Comparison of ENCODE assay signal across 16 cellular contexts in genomic region chr10:70175516-70175915, GRCh38. TPM values are rescaled to one million over a fixed set of nuclear protein-coding genes. Genes with fewer than 3 reads are reported as not detected.
DNase-seq lines count a peak whose midpoint lies in the region; ATAC-seq and TF ChIP-seq lines count a peak whose summit lies in the region.
"Had no signal": no experiment of that assay in that cellular context is flagged by ENCODE, and none has a peak within 500 bp of the region (broad histone marks: within the 10 kb centered on the region; RNA-seq: fewer than 3 reads in every experiment).

No MANE protein-coding gene starts in this region.

- H3K4me1 Mint-ChIP-seq in activated CD8-positive, alpha-beta T cell treated with anti-CD3 and anti-CD28 coated beads, Interleukin-2, amount 10 ng/mL, durations not matched to agents 7 days and 5 days (ENCODE audit: low read depth) = peaks cover 34% of the 10 kb centered on the region
- H3K4me1 Mint-ChIP-seq in activated CD8-positive, alpha-beta T cell treated with anti-CD3 and anti-CD28 coated beads for 36 hours (ENCODE audit: low read depth) = peaks cover 26% of the 10 kb centered on the region
- H3K4me1 Mint-ChIP-seq in T-cell = peaks cover 20 to 28% (median 26%) of the 10 kb centered on the region in 3 donors
- peaks cover 12% of the 10 kb centered on the region for H3K4me1 Mint-ChIP-seq in neural crest cell

- no peak for ATAC-seq in activated CD8-positive, alpha-beta T cell treated with anti-CD3 and anti-CD28 coated beads, Interleukin-2, amount 10 ng/mL, durations not matched to agents 7 days and 5 days
- ATAC-seq in activated CD8-positive, alpha-beta T cell treated with anti-CD3 and anti-CD28 coated beads for 36 hours = no peak
- no peak for ATAC-seq in T-cell (replicated peaks in 1 of 4)
- ATAC-seq in left lobe of liver = no peak

- peaks cover 8% of the 10 kb centered on the region for H3K27me3 Mint-ChIP-seq in activated CD8-positive, alpha-beta T cell treated with anti-CD3 and anti-CD28 coated beads, Interleukin-2, amount 10 ng/mL, durations not matched to agents 7 days and 5 days (ENCODE audit: low read depth)
- H3K27me3 Mint-ChIP-seq in activated CD8-positive, alpha-beta T cell treated with anti-CD3 and anti-CD28 coated beads for 36 hours = no peaks in the 10 kb centered on the region
- H3K27me3 Mint-ChIP-seq in T-cell (peaks cover 0 to 9% of the 10 kb centered on the region in 2 donors), neural crest cell (ENCODE audit: low read depth) (peaks cover 6% of the 10 kb centered on the region)

- TF ChIP-seq EP300 in esophagus muscularis mucosa (IDR thresholded peaks at IDR 0.05) = no peak

- H3K27me3 ChIP-seq in esophagus muscularis mucosa = peaks cover 0 to 10% (median 0%) of the 10 kb centered on the region in 4 donors
- H3K27me3 ChIP-seq: BLaER1 treated with 17β-estradiol and CSF1 and Interleukin-3, amounts not matched to agents 10 nM and 100 nM had no signal

- TF ChIP-seq POLR2A in esophagus muscularis mucosa (IDR thresholded peaks at IDR 0.05; ENCODE audit: low read depth) = no peak

- CTCF ChIA-PET in activated CD8-positive, alpha-beta T cell treated with anti-CD3 and anti-CD28 coated beads, Interleukin-2, amount 10 ng/mL, durations not matched to agents 7 days and 5 days (lab: Charles Lee) = interaction anchor here (0.6 to 3.2 kb wide), 2 partner anchors 22 to 29 kb away, joined by 3 to 22 read pairs; partner anchors contain the start of gene TYSND1
- CTCF ChIA-PET in activated CD8-positive, alpha-beta T cell treated with anti-CD3 and anti-CD28 coated beads for 36 hours (lab: Charles Lee) = interaction anchor here (0.6 to 1.6 kb wide), 4 partner anchors 29 to 204 kb away, joined by 3 to 8 read pairs (median 3); partner anchors contain the start of gene TYSND1
- CTCF ChIA-PET in T-cell (lab: Charles Lee) = interaction anchor here in 1 of 2 donors (0.7 to 1.7 kb wide), 2 partner anchors 29 to 50 kb away, joined by 3 to 9 read pairs; partner anchors contain the start of gene TYSND1

- DNase-seq in activated CD8-positive, alpha-beta T cell treated with anti-CD3 and anti-CD28 coated beads, Interleukin-2, amount 10 ng/mL, durations not matched to agents 7 days and 5 days = no peak
- DNase-seq in activated CD8-positive, alpha-beta T cell treated with anti-CD3 and anti-CD28 coated beads for 36 hours = no peak
- DNase-seq in T-cell (no peak), neural crest cell (ENCODE audit: low read depth, low spot score) (no peak), ACHN (no peak), esophagus muscularis mucosa (ENCODE audit: extremely low spot score) (no peak), left lobe of liver (ENCODE audit: low spot score) (no peak)
- DNase-seq: Calu3; CD4-positive, CD25-positive, alpha-beta regulatory T cell; DMS 273 treated with DMSO at 0.1 percent for 48 hours; DMS79; GDM1 had no signal

- peaks cover 0 to 8% (median 2%) of the 10 kb centered on the region in 4 donors for H3K9me3 ChIP-seq in esophagus muscularis mucosa
- H3K9me3 ChIP-seq: HAP-1 had no signal

- intact Hi-C loops in activated CD8-positive, alpha-beta T cell treated with anti-CD3 and anti-CD28 coated beads for 36 hours (cut with micrococcal nuclease) = no loop called here
- intact Hi-C loops in esophagus muscularis mucosa (cut with DNase I) = no loop called here

- in situ Hi-C loops in ACHN (cut with HindIII; ENCODE audit: low pct_ligation_motif_present, low pct_unique_long_range_greater_than_20kb, low sequenced_read_pairs) = no loop called here

- H3K36me3 ChIP-seq in esophagus muscularis mucosa = no peaks in the 10 kb centered on the region
- H3K36me3 ChIP-seq: BLaER1 treated with 17β-estradiol and CSF1 and Interleukin-3, amounts not matched to agents 10 nM and 100 nM; HAP-1 had no signal

- peak overlapping the region; percentile 95 for H3K27ac Mint-ChIP-seq in activated CD8-positive, alpha-beta T cell treated with anti-CD3 and anti-CD28 coated beads, Interleukin-2, amount 10 ng/mL, durations not matched to agents 7 days and 5 days
- no peak overlapping the region for H3K27ac Mint-ChIP-seq in activated CD8-positive, alpha-beta T cell treated with anti-CD3 and anti-CD28 coated beads for 36 hours
- H3K27ac Mint-ChIP-seq in T-cell (peak overlapping the region; percentile 89 to 92), neural crest cell (ENCODE audit: unreplicated experiment) (no peak overlapping the region)
- H3K27ac Mint-ChIP-seq: IgD-negative memory B cell had no signal

- H3K27ac ChIP-seq in esophagus muscularis mucosa (replicated peaks in 1 of 4) = no peak overlapping the region
- H3K27ac ChIP-seq: 22Rv1; BLaER1 treated with 17β-estradiol and CSF1 and Interleukin-3, amounts not matched to agents 10 nM and 100 nM had no signal

- H3K4me3 ChIP-seq in esophagus muscularis mucosa = no peak overlapping the region
- H3K4me3 ChIP-seq: BLaER1 treated with 17β-estradiol and CSF1 and Interleukin-3, amounts not matched to agents 10 nM and 100 nM; HAP-1 had no signal

- WGBS in esophagus muscularis mucosa = 95% methylated on average over 3 of the region's 3 CpGs

- POLR2A ChIA-PET in activated CD8-positive, alpha-beta T cell treated with anti-CD3 and anti-CD28 coated beads, Interleukin-2, amount 10 ng/mL, durations not matched to agents 7 days and 5 days (lab: Charles Lee) = interaction anchor here (1.5 to 1.6 kb wide), 2 partner anchors 30 to 39 kb away, joined by 3 to 4 read pairs; no protein-coding TSS in a partner anchor
- POLR2A ChIA-PET in activated CD8-positive, alpha-beta T cell treated with anti-CD3 and anti-CD28 coated beads for 36 hours (lab: Charles Lee) = interaction anchor here (0.8 to 1.1 kb wide), 2 partner anchors 17 to 21 kb away, joined by 4 read pairs; no protein-coding TSS in a partner anchor
- POLR2A ChIA-PET in T-cell (lab: Charles Lee) = interaction anchor here in 1 of 2 donors (1.5 kb wide), 1 partner anchor 12 kb away, joined by 3 read pairs; no protein-coding TSS in a partner anchor

- no peak overlapping the region for H3K4me3 Mint-ChIP-seq in activated CD8-positive, alpha-beta T cell treated with anti-CD3 and anti-CD28 coated beads, Interleukin-2, amount 10 ng/mL, durations not matched to agents 7 days and 5 days
- H3K4me3 Mint-ChIP-seq in activated CD8-positive, alpha-beta T cell treated with anti-CD3 and anti-CD28 coated beads for 36 hours = no peak overlapping the region
- H3K4me3 Mint-ChIP-seq in T-cell = no peak overlapping the region
- peak overlapping the region; percentile 10 for H3K4me3 Mint-ChIP-seq in neural crest cell

- H3K4me1 ChIP-seq in esophagus muscularis mucosa = peaks cover 0 to 13% (median 4%) of the 10 kb centered on the region in 4 donors

- no peaks in the 10 kb centered on the region for H3K9me3 Mint-ChIP-seq in activated CD8-positive, alpha-beta T cell treated with anti-CD3 and anti-CD28 coated beads, Interleukin-2, amount 10 ng/mL, durations not matched to agents 7 days and 5 days (ENCODE audit: insufficient read depth)
- H3K9me3 Mint-ChIP-seq in activated CD8-positive, alpha-beta T cell treated with anti-CD3 and anti-CD28 coated beads for 36 hours = peaks cover 4% of the 10 kb centered on the region
- H3K9me3 Mint-ChIP-seq in T-cell (peaks cover 0 to 3% (median 0%) of the 10 kb centered on the region in 3 donors), neural crest cell (peaks cover 2% of the 10 kb centered on the region)

- no peak for TF ChIP-seq CTCF in activated CD8-positive, alpha-beta T cell treated with anti-CD3 and anti-CD28 coated beads for 36 hours (IDR thresholded peaks at IDR 0.05)
- TF ChIP-seq CTCF in neural crest cell (conservative IDR thresholded peaks at IDR 0.05) (no peak), esophagus muscularis mucosa (IDR thresholded peaks at IDR 0.05) (no peak)

- peaks cover 4% of the 10 kb centered on the region for H3K36me3 Mint-ChIP-seq in activated CD8-positive, alpha-beta T cell treated with anti-CD3 and anti-CD28 coated beads, Interleukin-2, amount 10 ng/mL, durations not matched to agents 7 days and 5 days (ENCODE audit: low read depth)
- H3K36me3 Mint-ChIP-seq in activated CD8-positive, alpha-beta T cell treated with anti-CD3 and anti-CD28 coated beads for 36 hours (ENCODE audit: low read depth) = peaks cover 3% of the 10 kb centered on the region
- no peaks in the 10 kb centered on the region for H3K36me3 Mint-ChIP-seq in T-cell
- H3K36me3 Mint-ChIP-seq in neural crest cell (ENCODE audit: low read depth) = no peaks in the 10 kb centered on the region
- H3K36me3 Mint-ChIP-seq: CD4-positive, CD25-positive, alpha-beta regulatory T cell; IgD-negative memory B cell had no signal

RNA-seq across cellular contexts. Expression of gene SAR1A, which starts 5.2 kb away (rescaled TPM):
- 100 to 1,000 TPM; 157 to 160 TPM for total RNA-seq in activated CD8-positive, alpha-beta T cell treated with anti-CD3 and anti-CD28 coated beads, Interleukin-2, amount 10 ng/mL, durations not matched to agents 7 days and 5 days
- total RNA-seq in activated CD8-positive, alpha-beta T cell treated with anti-CD3 and anti-CD28 coated beads for 36 hours = 100 to 1,000 TPM in 1 of 2 experiments, 10 to 100 TPM in 1; 95.9 to 101 TPM
- total RNA-seq in T-cell (100 to 1,000 TPM in 2 of 5 donors, 10 to 100 TPM in 3; 64.0 to 132 (median 82.3) TPM), neural crest cell (120 and 124 TPM in 2 replicates), esophagus muscularis mucosa (10 to 100 TPM; 73.6 to 87.6 (median 80.5) TPM), left lobe of liver (56.3 TPM)

RNA-seq across cellular contexts. Expression of gene TYSND1, which starts 29.0 kb away (rescaled TPM):
- total RNA-seq in activated CD8-positive, alpha-beta T cell treated with anti-CD3 and anti-CD28 coated beads, Interleukin-2, amount 10 ng/mL, durations not matched to agents 7 days and 5 days = 10 to 100 TPM; 12.0 to 13.4 TPM
- 10 to 100 TPM; 20.0 to 20.3 TPM for total RNA-seq in activated CD8-positive, alpha-beta T cell treated with anti-CD3 and anti-CD28 coated beads for 36 hours
- total RNA-seq in T-cell (10 to 100 TPM; 18.3 to 41.0 (median 38.7) TPM), neural crest cell (17.6 and 17.7 TPM in 2 replicates), esophagus muscularis mucosa (10 to 100 TPM in 2 of 4 donors, 1 to 10 TPM in 2; 6.0 to 12.2 (median 9.3) TPM), left lobe of liver (11.6 TPM)

RNA-seq across cellular contexts. Expression of gene AIFM2, which starts 42.9 kb away (rescaled TPM):
- 1 to 10 TPM; 7.2 to 7.5 TPM for total RNA-seq in activated CD8-positive, alpha-beta T cell treated with anti-CD3 and anti-CD28 coated beads, Interleukin-2, amount 10 ng/mL, durations not matched to agents 7 days and 5 days
- 1 to 10 TPM; 6.3 to 8.2 TPM for total RNA-seq in activated CD8-positive, alpha-beta T cell treated with anti-CD3 and anti-CD28 coated beads for 36 hours
- total RNA-seq in T-cell (1 to 10 TPM; 3.2 to 5.8 (median 5.1) TPM), neural crest cell (2.8 TPM in 2 replicates), esophagus muscularis mucosa (10 to 100 TPM; 13.3 to 21.8 (median 17.2) TPM), left lobe of liver (14.5 TPM)

RNA-seq across cellular contexts. Expression of gene PPA1, which starts 57.7 kb away (rescaled TPM):
- 100 to 1,000 TPM; 175 TPM for total RNA-seq in activated CD8-positive, alpha-beta T cell treated with anti-CD3 and anti-CD28 coated beads, Interleukin-2, amount 10 ng/mL, durations not matched to agents 7 days and 5 days
- 100 to 1,000 TPM; 357 to 368 TPM for total RNA-seq in activated CD8-positive, alpha-beta T cell treated with anti-CD3 and anti-CD28 coated beads for 36 hours
- total RNA-seq in T-cell (10 to 100 TPM; 56.7 to 78.4 (median 64.4) TPM), neural crest cell (174 and 179 TPM in 2 replicates), esophagus muscularis mucosa (100 to 1,000 TPM in 1 of 4 donors, 10 to 100 TPM in 3; 72.6 to 105 (median 82.2) TPM), left lobe of liver (59.1 TPM)

Comparison
In these comparisons a context has a peak if more than half of its experiments do, and no peak if none do; other contexts are left out.
1. H3K27ac Mint-ChIP-seq: peak in activated CD8-positive, alpha-beta T cell treated with anti-CD3 and anti-CD28 coated beads, Interleukin-2, amount 10 ng/mL, durations not matched to agents 7 days and 5 days (single experiment) and T-cell (2 of 2); none in activated CD8-positive, alpha-beta T cell treated with anti-CD3 and anti-CD28 coated beads for 36 hours (single experiment) and neural crest cell (single experiment).